1 cellular context compared by ENCODE assay signal in the genomic region with DNA sequence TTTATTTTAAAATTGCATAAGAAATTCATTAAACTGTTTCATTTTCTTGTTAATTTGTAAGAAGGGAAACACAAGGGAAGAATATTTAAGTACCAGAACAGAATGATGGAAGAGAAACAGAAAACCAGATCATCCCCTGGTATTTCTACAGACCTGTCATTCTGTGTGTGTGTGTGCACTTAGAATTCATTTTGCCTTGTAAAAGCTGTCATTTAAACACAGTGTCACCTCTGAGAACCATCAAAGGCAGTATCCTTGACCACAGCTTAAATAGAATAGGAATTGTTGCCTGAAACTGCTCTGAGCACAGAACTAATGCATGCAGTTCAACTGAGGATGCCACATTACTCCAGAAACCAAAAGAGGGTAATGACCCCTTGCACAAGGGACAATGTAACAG.
TF ChIP-seq lines count a peak whose summit lies in the region.

No MANE protein-coding gene starts in this region.

TF ChIP-seq in IMR-90, 13 proteins besides CTCF, POLR2A, EP300 and RAD21 (continued from another document):
- TF ChIP-seq CEBPB (IDR thresholded peaks at IDR 0.05; ENCODE audit: low read depth, low read length) = no peak
- TF ChIP-seq CHD1 (IDR thresholded peaks at IDR 0.05; ENCODE audit: low read depth, low read length) = no peak
- TF ChIP-seq RCOR1 (IDR thresholded peaks at IDR 0.05; ENCODE audit: insufficient replicate concordance, low read length) = no peak
- TF ChIP-seq, protein P1, sequence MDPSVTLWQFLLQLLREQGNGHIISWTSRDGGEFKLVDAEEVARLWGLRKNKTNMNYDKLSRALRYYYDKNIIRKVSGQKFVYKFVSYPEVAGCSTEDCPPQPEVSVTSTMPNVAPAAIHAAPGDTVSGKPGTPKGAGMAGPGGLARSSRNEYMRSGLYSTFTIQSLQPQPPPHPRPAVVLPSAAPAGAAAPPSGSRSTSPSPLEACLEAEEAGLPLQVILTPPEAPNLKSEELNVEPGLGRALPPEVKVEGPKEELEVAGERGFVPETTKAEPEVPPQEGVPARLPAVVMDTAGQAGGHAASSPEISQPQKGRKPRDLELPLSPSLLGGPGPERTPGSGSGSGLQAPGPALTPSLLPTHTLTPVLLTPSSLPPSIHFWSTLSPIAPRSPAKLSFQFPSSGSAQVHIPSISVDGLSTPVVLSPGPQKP (IDR thresholded peaks at IDR 0.05; ENCODE audit: borderline replicate concordance, low read depth, low read length) = no peak
- no peak for TF ChIP-seq SMC3 (IDR thresholded peaks at IDR 0.05; ENCODE audit: low read depth, low read length)
- no peak for TF ChIP-seq NFE2L2 (IDR thresholded peaks at IDR 0.05; ENCODE audit: low read depth, low read length)
- TF ChIP-seq, protein P2, sequence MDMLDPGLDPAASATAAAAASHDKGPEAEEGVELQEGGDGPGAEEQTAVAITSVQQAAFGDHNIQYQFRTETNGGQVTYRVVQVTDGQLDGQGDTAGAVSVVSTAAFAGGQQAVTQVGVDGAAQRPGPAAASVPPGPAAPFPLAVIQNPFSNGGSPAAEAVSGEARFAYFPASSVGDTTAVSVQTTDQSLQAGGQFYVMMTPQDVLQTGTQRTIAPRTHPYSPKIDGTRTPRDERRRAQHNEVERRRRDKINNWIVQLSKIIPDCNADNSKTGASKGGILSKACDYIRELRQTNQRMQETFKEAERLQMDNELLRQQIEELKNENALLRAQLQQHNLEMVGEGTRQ (IDR thresholded peaks at IDR 0.05; ENCODE audit: low read depth, low read length) = no peak
- TF ChIP-seq RFX5 (IDR thresholded peaks at IDR 0.05; ENCODE audit: low read depth, low read length) = no peak
- TF ChIP-seq MXI1 (IDR thresholded peaks at IDR 0.05; ENCODE audit: borderline replicate concordance, low read depth, low read length) = no peak
- no peak for TF ChIP-seq BHLHE40 (IDR thresholded peaks at IDR 0.05; ENCODE audit: low read depth, low read length)
- TF ChIP-seq MAZ (IDR thresholded peaks at IDR 0.05; ENCODE audit: borderline replicate concordance, low read depth, low read length) = no peak
- TF ChIP-seq FOS (IDR thresholded peaks at IDR 0.05; ENCODE audit: low read depth, low read length) = no peak
